In genomic region chr17:81092518-81093095, GRCh38 we compare ENCODE assay signal across 1 cellular context.
TF ChIP-seq lines count a peak whose summit lies in the region.

No MANE protein-coding gene starts in this region.

TF ChIP-seq in IMR-90, 13 proteins besides CTCF, POLR2A, EP300 and RAD21:
- no peak for TF ChIP-seq RFX5 (IDR thresholded peaks at IDR 0.05; ENCODE audit: low read depth, low read length)
